8 cellular contexts compared by ENCODE assay signal in genomic region chr6:25993038-25993684, GRCh38. TPM values are rescaled to one million over a fixed set of nuclear protein-coding genes. Genes with fewer than 3 reads are reported as not detected.
DNase-seq lines count a peak whose midpoint lies in the region; ATAC-seq and TF ChIP-seq lines count a peak whose summit lies in the region.

No MANE protein-coding gene starts in this region.

- H3K27ac Mint-ChIP-seq in stimulated activated effector memory CD8-positive, alpha-beta T cell treated with anti-CD3 and anti-CD28 coated beads, Interleukin-12 subunit alpha, Interleukin-12 subunit beta, amount 100 ng/mL, for 72 hours, result peak overlapping the region; percentile 94

- H3K4me1 Mint-ChIP-seq in stimulated activated effector memory CD8-positive, alpha-beta T cell treated with anti-CD3 and anti-CD28 coated beads, Interleukin-12 subunit alpha, Interleukin-12 subunit beta, amount 100 ng/mL, for 72 hours, result peaks cover 19% of the 10 kb centered on the region

- TF ChIP-seq CTCF in WERI-Rb-1 (IDR thresholded peaks at IDR 0.05; ENCODE audit: low read depth, low read length) (no peak), right atrium auricular region (IDR thresholded peaks at IDR 0.05) (no peak)

- DNase-seq in AML-193 (lab: John Stamatoyannopoulos, UW) (peak; percentile 55 to 93), H7 (no peak), WERI-Rb-1 (no peak), right atrium auricular region (ENCODE audit: low spot score) (no peak), HPDE6-E6E7 (ENCODE audit: extremely low spot score) (no peak)
- DNase-seq in stimulated activated effector memory CD8-positive, alpha-beta T cell treated with anti-CD3 and anti-CD28 coated beads, Interleukin-12 subunit alpha, Interleukin-12 subunit beta, amount 100 ng/mL, for 72 hours (ENCODE audit: low spot score in 2 of 2), result no peak
- DNase-seq in activated CD8-positive, alpha-beta memory T cell treated with anti-CD3 and anti-CD28 coated beads, Interleukin-2, amount 50 U/mL, for 4 hours, result no peak

- H3K27me3 ChIP-seq in H7 (ENCODE audit: control insufficient read depth, insufficient read depth, low read length) (no peaks in the 10 kb centered on the region), WERI-Rb-1 (ENCODE audit: insufficient read depth, low read depth, severe bottlenecking) (no peaks in the 10 kb centered on the region), right atrium auricular region (no peaks in the 10 kb centered on the region)

- H3K9me3 Mint-ChIP-seq in stimulated activated effector memory CD8-positive, alpha-beta T cell treated with anti-CD3 and anti-CD28 coated beads, Interleukin-12 subunit alpha, Interleukin-12 subunit beta, amount 100 ng/mL, for 72 hours, result no peaks in the 10 kb centered on the region

- peak overlapping the region; percentile 87 for H3K4me3 Mint-ChIP-seq in stimulated activated effector memory CD8-positive, alpha-beta T cell treated with anti-CD3 and anti-CD28 coated beads, Interleukin-12 subunit alpha, Interleukin-12 subunit beta, amount 100 ng/mL, for 72 hours

- H3K9me3 ChIP-seq in WERI-Rb-1 (ENCODE audit: severe bottlenecking) (no peaks in the 10 kb centered on the region), right atrium auricular region (no peaks in the 10 kb centered on the region)

- ATAC-seq in stimulated activated effector memory CD8-positive, alpha-beta T cell treated with anti-CD3 and anti-CD28 coated beads, Interleukin-12 subunit alpha, Interleukin-12 subunit beta, amount 100 ng/mL, for 72 hours, result no peak
- ATAC-seq in GM21381 (IDR thresholded peaks at IDR 0.05; ENCODE audit: unreplicated experiment), result no peak

- H3K4me3 ChIP-seq in H7 (ENCODE audit: insufficient read depth, low read depth, low read length) (peak overlapping the region; percentile 55), WERI-Rb-1 (ENCODE audit: low read depth, low read length) (peak overlapping the region; percentile 96), right atrium auricular region (peak overlapping the region; percentile 65 to 69)

- H3K27ac ChIP-seq in WERI-Rb-1 (peak overlapping the region; percentile 80), right atrium auricular region (peak overlapping the region; percentile 92 to 98)

- H3K4me1 ChIP-seq in right atrium auricular region, result peaks cover 0 to 18% of the 10 kb centered on the region in 2 donors

- H3K36me3 Mint-ChIP-seq in stimulated activated effector memory CD8-positive, alpha-beta T cell treated with anti-CD3 and anti-CD28 coated beads, Interleukin-12 subunit alpha, Interleukin-12 subunit beta, amount 100 ng/mL, for 72 hours, result peaks cover 25% of the 10 kb centered on the region

- H3K36me3 ChIP-seq in H7 (replicated peaks; ENCODE audit: control insufficient read depth, insufficient read depth, low read length) (no peaks in the 10 kb centered on the region), WERI-Rb-1 (peaks cover 5% of the 10 kb centered on the region), right atrium auricular region (peaks cover 5% of the 10 kb centered on the region)

RNA-seq across cellular contexts. Expression of gene TRIM38, which starts 30.6 kb away (rescaled TPM):
- 1.0 and 2.3 TPM in 2 replicates for total RNA-seq in H7 (2014; rRNA removed; shearing (Covaris generic))
- total RNA-seq in right atrium auricular region, result 1 to 10 TPM; 2.5 to 5.2 TPM

Comparison
In these comparisons a context has a peak if more than half of its experiments do, and no peak if none do; other contexts are left out.
1. DNase-seq: peak in AML-193 (2 of 2); none in H7 (single experiment), WERI-Rb-1 (single experiment), right atrium auricular region (single experiment), stimulated activated effector memory CD8-positive, alpha-beta T cell treated with anti-CD3 and anti-CD28 coated beads, Interleukin-12 subunit alpha, Interleukin-12 subunit beta, amount 100 ng/mL, for 72 hours (0 of 2), HPDE6-E6E7 (single experiment) and activated CD8-positive, alpha-beta memory T cell treated with anti-CD3 and anti-CD28 coated beads, Interleukin-2, amount 50 U/mL, for 4 hours (single experiment).
2. Peak in every context shown above with its lines, with median percentiles within 50 percentile points of each other: H3K4me3 ChIP-seq.